16 cellular contexts compared by ENCODE assay signal in the genomic region with DNA sequence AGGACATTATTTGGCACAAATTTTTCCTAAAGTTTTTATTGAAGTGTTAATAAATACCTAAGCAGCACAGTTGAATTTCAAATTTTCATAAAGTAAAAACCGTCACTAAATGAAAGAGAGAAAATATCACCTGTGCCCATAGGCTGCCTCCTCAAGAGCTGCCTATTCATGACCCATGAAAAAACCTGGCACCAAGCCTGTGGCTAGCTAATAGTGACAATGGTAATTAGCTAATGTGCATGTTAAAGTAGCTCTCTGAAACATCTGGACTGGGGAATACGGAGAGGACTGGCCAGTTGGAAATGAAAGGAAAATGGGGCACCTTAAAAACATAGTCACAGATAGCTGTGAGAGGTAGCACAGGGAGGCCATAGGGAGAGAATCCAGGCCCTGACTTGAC. TPM values are rescaled to one million over a fixed set of nuclear protein-coding genes. Genes with fewer than 3 reads are reported as not detected.
A peak's percentile ranks its signal among the peaks of the same experiment; 100 is the strongest.
DNase-seq lines count a peak whose midpoint lies in the region; ATAC-seq and TF ChIP-seq lines count a peak whose summit lies in the region.
"Had no signal": no experiment of that assay in that cellular context is flagged by ENCODE, and none has a peak within 500 bp of the region (broad histone marks: within the 10 kb centered on the region; RNA-seq: fewer than 3 reads in every experiment).

No MANE protein-coding gene starts in this region.

- H3K36me3 Mint-ChIP-seq in progenitor cell of endocrine pancreas (ENCODE audit: insufficient read depth), result peaks cover 6% of the 10 kb centered on the region
- H3K36me3 Mint-ChIP-seq: T-cell had no signal

- no peak for ATAC-seq in HG03139 (IDR thresholded peaks at IDR 0.05; ENCODE audit: unreplicated experiment)
- ATAC-seq: PC-3, T-cell had no signal

- H3K9me3 Mint-ChIP-seq in progenitor cell of endocrine pancreas (ENCODE audit: low read depth), result no peaks in the 10 kb centered on the region
- H3K9me3 Mint-ChIP-seq: IgD-negative memory B cell, T-cell had no signal

- no peaks in the 10 kb centered on the region for H3K27me3 Mint-ChIP-seq in progenitor cell of endocrine pancreas
- H3K27me3 Mint-ChIP-seq: IgD-negative memory B cell, T-cell had no signal

- peak; percentile 6 for DNase-seq in DMS53 (lab: John Stamatoyannopoulos, UW)
- no peak for DNase-seq in DMS53 treated with DMSO at 0.1 percent for 48 hours (lab: John Stamatoyannopoulos, UW; ENCODE audit: unreplicated experiment)
- DNase-seq in NCI-H1105 (lab: John Stamatoyannopoulos, UW), result peak; percentile 87
- DNase-seq in NCI-H2196 treated with DMSO at 0.1 percent for 48 hours (lab: John Stamatoyannopoulos, UW; ENCODE audit: unreplicated experiment), result peak; percentile 63
- DNase-seq in progenitor cell of endocrine pancreas (ENCODE audit: low spot score, unreplicated experiment), result no peak
- DNase-seq in NOMO-1 treated with DMSO at 0.1 percent for 48 hours (lab: John Stamatoyannopoulos, UW; ENCODE audit: unreplicated experiment), result no peak
- DNase-seq in GDM1 (lab: John Stamatoyannopoulos, UW), result no peak
- DNase-seq: HCEC 1CT, MV-4-11, NCI-H1930, NCI-H345, PC-3, T-cell, T1000 had no signal

- TF ChIP-seq CTCF in progenitor cell of endocrine pancreas (IDR thresholded peaks at IDR 0.05; ENCODE audit: unreplicated experiment), result no peak

- H3K4me3 Mint-ChIP-seq in progenitor cell of endocrine pancreas (ENCODE audit: low read depth), result no peak overlapping the region
- H3K4me3 Mint-ChIP-seq: T-cell had no signal

- H3K4me1 Mint-ChIP-seq in progenitor cell of endocrine pancreas (ENCODE audit: low read depth), result no peaks in the 10 kb centered on the region
- H3K4me1 Mint-ChIP-seq: IgD-negative memory B cell had no signal

- peak overlapping the region; percentile 54 for H3K27ac Mint-ChIP-seq in progenitor cell of endocrine pancreas
- H3K27ac Mint-ChIP-seq: IgD-negative memory B cell, T-cell had no signal

RNA-seq across cellular contexts. Expression of gene GNE, which starts 5.4 kb away (rescaled TPM):
- 9.9 and 12.3 TPM in 2 replicates for total RNA-seq in progenitor cell of endocrine pancreas

Comparison
In these comparisons a context has a peak if more than half of its experiments do, and no peak if none do; other contexts are left out.
1. DNase-seq: peak in DMS53 (single experiment), NCI-H1105 (single experiment) and NCI-H2196 treated with DMSO at 0.1 percent for 48 hours (single experiment); none in DMS53 treated with DMSO at 0.1 percent for 48 hours (single experiment), progenitor cell of endocrine pancreas (single experiment), NOMO-1 treated with DMSO at 0.1 percent for 48 hours (single experiment) and GDM1 (single experiment).